16 cellular contexts compared by ENCODE assay signal in genomic region chr9:136867917-136868316, GRCh38. TPM values are rescaled to one million over a fixed set of nuclear protein-coding genes. Genes with fewer than 3 reads are reported as not detected.
DNase-seq lines count a peak whose midpoint lies in the region; ATAC-seq and TF ChIP-seq lines count a peak whose summit lies in the region.
"Had no signal": no experiment of that assay in that cellular context is flagged by ENCODE, and none has a peak within 500 bp of the region (broad histone marks: within the 10 kb centered on the region; RNA-seq: fewer than 3 reads in every experiment).

No MANE protein-coding gene starts in this region.

- no peak overlapping the region for H3K27ac Mint-ChIP-seq in activated CD4-positive, alpha-beta T cell treated with anti-CD3 and anti-CD28 coated beads for 36 hours
- H3K27ac Mint-ChIP-seq in HFFc6 (peak overlapping the region; percentile 31; the same call in 1 of the 2 replicates), nephron (no peak overlapping the region)
- peak overlapping the region; percentile 37 for H3K27ac Mint-ChIP-seq in activated naive CD8-positive, alpha-beta T cell treated with anti-CD3 and anti-CD28 coated beads, Interleukin-2, amount 50 U/mL, for 24 hours

- CTCF ChIA-PET in activated CD4-positive, alpha-beta T cell treated with anti-CD3 and anti-CD28 coated beads for 36 hours (lab: Charles Lee), result interaction anchor here (0.7 to 1.0 kb wide), 2 partner anchors 11 to 161 kb away, joined by 3 read pairs; no protein-coding TSS in a partner anchor

- intact Hi-C loops in activated CD4-positive, alpha-beta T cell treated with anti-CD3 and anti-CD28 coated beads for 36 hours (cut with DNase I, micrococcal nuclease), result loop anchor here in 1 of 2 experiments (2.0 kb wide), 1 partner anchor 13 kb away; no protein-coding TSS in a partner anchor

- peaks cover 2% of the 10 kb centered on the region for H3K9me3 Mint-ChIP-seq in activated CD4-positive, alpha-beta T cell treated with anti-CD3 and anti-CD28 coated beads for 36 hours (ENCODE audit: low read depth)
- H3K9me3 Mint-ChIP-seq in HFFc6 (peaks cover 32% of the 10 kb centered on the region), nephron (peaks cover 25% of the 10 kb centered on the region)
- no peaks in the 10 kb centered on the region for H3K9me3 Mint-ChIP-seq in activated naive CD8-positive, alpha-beta T cell treated with anti-CD3 and anti-CD28 coated beads, Interleukin-2, amount 50 U/mL, for 24 hours

- ATAC-seq in activated CD4-positive, alpha-beta T cell treated with anti-CD3 and anti-CD28 coated beads for 36 hours, result no peak
- ATAC-seq in activated naive CD8-positive, alpha-beta T cell treated with anti-CD3 and anti-CD28 coated beads, Interleukin-2, amount 50 U/mL, for 24 hours, result no peak
- no peak for ATAC-seq in GM18861 (IDR thresholded peaks at IDR 0.05; ENCODE audit: unreplicated experiment)
- ATAC-seq: pancreas had no signal

- H3K4me1 Mint-ChIP-seq in activated CD4-positive, alpha-beta T cell treated with anti-CD3 and anti-CD28 coated beads for 36 hours, result peaks cover 16% of the 10 kb centered on the region
- H3K4me1 Mint-ChIP-seq in HFFc6 (ENCODE audit: low read depth) (peaks cover 12% of the 10 kb centered on the region), nephron (peaks cover 4% of the 10 kb centered on the region)
- peaks cover 23% of the 10 kb centered on the region for H3K4me1 Mint-ChIP-seq in activated naive CD8-positive, alpha-beta T cell treated with anti-CD3 and anti-CD28 coated beads, Interleukin-2, amount 50 U/mL, for 24 hours

- peaks cover 16% of the 10 kb centered on the region for H3K36me3 Mint-ChIP-seq in activated CD4-positive, alpha-beta T cell treated with anti-CD3 and anti-CD28 coated beads for 36 hours (ENCODE audit: low read depth)
- peaks cover 16% of the 10 kb centered on the region for H3K36me3 Mint-ChIP-seq in HFFc6 (ENCODE audit: low read depth)
- peaks cover 8% of the 10 kb centered on the region for H3K36me3 Mint-ChIP-seq in activated naive CD8-positive, alpha-beta T cell treated with anti-CD3 and anti-CD28 coated beads, Interleukin-2, amount 50 U/mL, for 24 hours (ENCODE audit: low read depth)
- peaks cover 25% of the 10 kb centered on the region for H3K36me3 Mint-ChIP-seq in nephron (ENCODE audit: low read depth)

- POLR2A ChIA-PET in activated CD4-positive, alpha-beta T cell treated with anti-CD3 and anti-CD28 coated beads for 36 hours (lab: Charles Lee), result no interaction called here

- peak overlapping the region; percentile 81 for H3K4me3 Mint-ChIP-seq in activated CD4-positive, alpha-beta T cell treated with anti-CD3 and anti-CD28 coated beads for 36 hours
- H3K4me3 Mint-ChIP-seq in HFFc6, result peak overlapping the region; percentile 46; the same call in 1 of the 2 replicates
- peak overlapping the region; percentile 79 for H3K4me3 Mint-ChIP-seq in activated naive CD8-positive, alpha-beta T cell treated with anti-CD3 and anti-CD28 coated beads, Interleukin-2, amount 50 U/mL, for 24 hours
- peak overlapping the region; percentile 69 to 80 (median 70) for H3K4me3 Mint-ChIP-seq in nephron

- no peak for DNase-seq in activated CD4-positive, alpha-beta T cell treated with anti-CD3 and anti-CD28 coated beads for 36 hours
- no peak for DNase-seq in activated CD4-positive, alpha-beta T cell treated with anti-CD3 and anti-CD28 coated beads for 48 hours
- DNase-seq in HFFc6 (no peak), GOT3 (lab: John Stamatoyannopoulos, UW) (no peak), SK-N-DZ (ENCODE audit: low spot score) (no peak)
- DNase-seq in activated naive CD8-positive, alpha-beta T cell treated with anti-CD3 and anti-CD28 coated beads, Interleukin-2, amount 50 U/mL, for 24 hours, result no peak
- DNase-seq: central memory CD4-positive, alpha-beta T cell; DND-41; effector memory CD4-positive, alpha-beta T cell; NCI-H2081 treated with DMSO at 0.1 percent for 48 hours; NCI-H526 treated with DMSO at 0.1 percent for 48 hours; stimulated activated CD4-positive, alpha-beta T cell treated with anti-CD3 and anti-CD28 coated beads, Interleukin-4, amount 100 ng/mL, for 24 hours; stimulated activated CD8-positive, alpha-beta memory T cell treated with anti-CD3 and anti-CD28 coated beads, Interleukin-4, amount 100 ng/mL, for 48 hours had no signal

- H3K27me3 Mint-ChIP-seq in activated CD4-positive, alpha-beta T cell treated with anti-CD3 and anti-CD28 coated beads for 36 hours, result no peaks in the 10 kb centered on the region
- no peaks in the 10 kb centered on the region; the same call in 1 of the 2 replicates for H3K27me3 Mint-ChIP-seq in HFFc6 (ENCODE audit: insufficient read depth)
- H3K27me3 Mint-ChIP-seq in activated naive CD8-positive, alpha-beta T cell treated with anti-CD3 and anti-CD28 coated beads, Interleukin-2, amount 50 U/mL, for 24 hours, result no peaks in the 10 kb centered on the region
- H3K27me3 Mint-ChIP-seq in nephron (ENCODE audit: low read depth), result peaks cover 4% of the 10 kb centered on the region

- TF ChIP-seq CTCF in HFFc6 (IDR thresholded peaks at IDR 0.05) (no peak), nephron (IDR thresholded peaks at IDR 0.05; ENCODE audit: unreplicated experiment in 3 of 3) (no peak)

RNA-seq across cellular contexts. Expression of gene EDF1, which starts 1.8 kb away (rescaled TPM):
- 100 to 1,000 TPM; 282 to 320 TPM for total RNA-seq in activated CD4-positive, alpha-beta T cell treated with anti-CD3 and anti-CD28 coated beads for 36 hours
- total RNA-seq in HFFc6 (2021; fragmentation: NEBNext Ultra II Directional; extraction: Animal tissue kit (Norgen Biotek cat#: 25700)), result 100 to 1,000 TPM; 369 to 460 (median 443) TPM
- 448 and 474 TPM in 2 replicates for polyA plus RNA-seq in SK-N-DZ (2014; cell fraction: cytosol; rRNA removed)
- 397 and 472 TPM in 2 replicates for polyA plus RNA-seq in SK-N-DZ (2014; cell fraction: nucleus; rRNA removed)

RNA-seq across cellular contexts. Expression of gene MAMDC4, which starts 15.8 kb away (rescaled TPM):
- 10 to 100 TPM; 16.6 to 17.5 TPM for total RNA-seq in activated CD4-positive, alpha-beta T cell treated with anti-CD3 and anti-CD28 coated beads for 36 hours
- 1 to 10 TPM; 2.3 to 3.4 (median 3.0) TPM for total RNA-seq in HFFc6 (2021; fragmentation: NEBNext Ultra II Directional; extraction: Animal tissue kit (Norgen Biotek cat#: 25700))
- polyA plus RNA-seq in SK-N-DZ (2014; cell fraction: cytosol; rRNA removed), result 3.3 and 5.7 TPM in 2 replicates
- polyA plus RNA-seq in SK-N-DZ (2014; cell fraction: nucleus; rRNA removed), result 151 and 179 TPM in 2 replicates

RNA-seq across cellular contexts. Expression of gene TRAF2, which starts 18.4 kb away (rescaled TPM):
- total RNA-seq in activated CD4-positive, alpha-beta T cell treated with anti-CD3 and anti-CD28 coated beads for 36 hours, result 10 to 100 TPM; 37.4 to 46.2 TPM
- 10 to 100 TPM; 11.1 to 15.9 (median 13.6) TPM for total RNA-seq in HFFc6 (2021; fragmentation: NEBNext Ultra II Directional; extraction: Animal tissue kit (Norgen Biotek cat#: 25700))
- 37.1 and 39.3 TPM in 2 replicates for polyA plus RNA-seq in SK-N-DZ (2014; cell fraction: cytosol; rRNA removed)
- polyA plus RNA-seq in SK-N-DZ (2014; cell fraction: nucleus; rRNA removed), result 55.2 and 61.2 TPM in 2 replicates

RNA-seq across cellular contexts. Expression of gene PHPT1, which starts 18.7 kb away (rescaled TPM):
- total RNA-seq in activated CD4-positive, alpha-beta T cell treated with anti-CD3 and anti-CD28 coated beads for 36 hours, result 10 to 100 TPM; 94.5 to 98.9 TPM
- 100 to 1,000 TPM; 156 to 181 (median 169) TPM for total RNA-seq in HFFc6 (2021; fragmentation: NEBNext Ultra II Directional; extraction: Animal tissue kit (Norgen Biotek cat#: 25700))
- 83.9 and 129 TPM in 2 replicates for polyA plus RNA-seq in SK-N-DZ (2014; cell fraction: cytosol; rRNA removed)
- polyA plus RNA-seq in SK-N-DZ (2014; cell fraction: nucleus; rRNA removed), result 114 and 184 TPM in 2 replicates

RNA-seq across cellular contexts. Expression of gene AJM1, which starts 25.6 kb away (rescaled TPM):
- 1 to 10 TPM; 4.3 to 4.8 TPM for total RNA-seq in activated CD4-positive, alpha-beta T cell treated with anti-CD3 and anti-CD28 coated beads for 36 hours
- 1 to 10 TPM; 4.5 to 8.0 (median 5.3) TPM for total RNA-seq in HFFc6 (2021; fragmentation: NEBNext Ultra II Directional; extraction: Animal tissue kit (Norgen Biotek cat#: 25700))
- 0.28 and 1.1 TPM in 2 replicates for polyA plus RNA-seq in SK-N-DZ (2014; cell fraction: cytosol; rRNA removed)
- polyA plus RNA-seq in SK-N-DZ (2014; cell fraction: nucleus; rRNA removed), result 9.8 and 12.7 TPM in 2 replicates

Comparison
In these comparisons a context has a peak if more than half of its experiments do, and no peak if none do; other contexts are left out.
1. H3K27ac Mint-ChIP-seq: peak in HFFc6 (single experiment) and activated naive CD8-positive, alpha-beta T cell treated with anti-CD3 and anti-CD28 coated beads, Interleukin-2, amount 50 U/mL, for 24 hours (single experiment); none in activated CD4-positive, alpha-beta T cell treated with anti-CD3 and anti-CD28 coated beads for 36 hours (single experiment) and nephron (0 of 3).
2. RNA of gene MAMDC4, which starts 15.8 kb away (total RNA-seq): 16.6 to 17.5 TPM in activated CD4-positive, alpha-beta T cell treated with anti-CD3 and anti-CD28 coated beads for 36 hours; 2.3 to 3.4 TPM in HFFc6; every median in the first group is over 4 times any median in the second.
3. Peak in every context shown above with its lines, with median percentiles within 50 percentile points of each other: H3K4me3 Mint-ChIP-seq.